In the genomic region with DNA sequence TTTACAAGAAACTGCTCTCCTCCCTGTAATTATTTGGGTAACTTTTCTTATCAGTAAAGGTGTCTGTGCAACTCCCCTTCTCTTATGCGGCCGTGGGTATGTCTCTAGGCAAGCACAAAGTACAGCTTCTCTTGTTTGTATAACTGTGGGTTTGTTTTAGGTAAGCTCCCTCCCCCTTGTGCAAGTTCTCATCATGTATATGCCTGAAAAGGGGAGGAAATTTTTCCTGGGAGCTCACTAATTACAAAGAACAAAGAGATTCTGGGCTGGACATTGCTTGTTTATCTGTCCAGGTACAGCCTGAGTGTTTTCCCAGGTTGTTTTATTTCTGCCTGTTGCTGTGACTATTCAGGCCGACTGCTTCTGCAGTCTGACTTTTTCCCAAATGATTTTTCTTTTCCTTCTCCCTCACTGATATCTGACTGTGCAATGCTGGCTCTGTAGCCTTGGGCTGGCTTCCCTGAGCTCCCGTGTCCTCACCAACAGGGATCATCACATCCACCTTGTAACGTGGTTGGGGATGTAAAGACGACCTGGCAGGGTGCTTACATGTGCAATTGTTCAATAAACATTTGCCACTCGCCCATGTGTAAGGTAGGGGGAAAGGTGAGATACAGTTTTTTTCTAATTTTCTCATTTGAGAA, we compare ENCODE assay signal across 18 cellular contexts.
DNase-seq lines count a peak whose midpoint lies in the region; ATAC-seq and TF ChIP-seq lines count a peak whose summit lies in the region.
"Had no signal": no experiment of that assay in that cellular context is flagged by ENCODE, and none has a peak within 500 bp of the region (broad histone marks: within the 10 kb centered on the region; RNA-seq: fewer than 3 reads in every experiment).

No MANE protein-coding gene starts in this region.

- H3K4me3 Mint-ChIP-seq in neural crest cell = peak overlapping the region; percentile 97
- H3K4me3 Mint-ChIP-seq: CD4-positive, CD25-positive, alpha-beta regulatory T cell had no signal

- H3K27me3 ChIP-seq in RWPE2 (ENCODE audit: insufficient read depth, poor library complexity, severe bottlenecking) (no peaks in the 10 kb centered on the region), hepatocyte (peaks cover 9% of the 10 kb centered on the region), suprapubic skin (peaks cover 9% of the 10 kb centered on the region)

- no peaks in the 10 kb centered on the region for H3K36me3 ChIP-seq in RWPE2 (ENCODE audit: low read depth)
- no peaks in the 10 kb centered on the region for H3K36me3 ChIP-seq in hepatocyte (replicated peaks; ENCODE audit: insufficient read depth, low read depth)
- H3K36me3 ChIP-seq in suprapubic skin = no peaks in the 10 kb centered on the region

- H3K4me1 ChIP-seq in RWPE2 (ENCODE audit: insufficient read depth, poor library complexity, severe bottlenecking) = no peaks in the 10 kb centered on the region
- no peaks in the 10 kb centered on the region for H3K4me1 ChIP-seq in hepatocyte (ENCODE audit: insufficient read depth)
- H3K4me1 ChIP-seq in suprapubic skin = no peaks in the 10 kb centered on the region

- WGBS in hepatocyte (ENCODE audit: low lambda C conversion rate, missing lambda C conversion rate) = 40% methylated on average over 7 of the region's 7 CpGs
- WGBS in suprapubic skin = 48% methylated on average over 7 of the region's 7 CpGs

- no peak overlapping the region for H3K27ac Mint-ChIP-seq in neural crest cell (ENCODE audit: unreplicated experiment)
- H3K27ac Mint-ChIP-seq: CD4-positive, CD25-positive, alpha-beta regulatory T cell; IgD-negative memory B cell had no signal

- H3K4me1 Mint-ChIP-seq in neural crest cell = peaks cover 12% of the 10 kb centered on the region
- H3K4me1 Mint-ChIP-seq: CD4-positive, CD25-positive, alpha-beta regulatory T cell had no signal

- no peaks in the 10 kb centered on the region for H3K36me3 Mint-ChIP-seq in neural crest cell (ENCODE audit: low read depth)
- H3K36me3 Mint-ChIP-seq: CD4-positive, CD25-positive, alpha-beta regulatory T cell had no signal

- H2AFZ ChIP-seq in hepatocyte = no peak overlapping the region

- H3K27me3 Mint-ChIP-seq in neural crest cell (ENCODE audit: low read depth) = peaks cover 17% of the 10 kb centered on the region
- H3K27me3 Mint-ChIP-seq: CD4-positive, CD25-positive, alpha-beta regulatory T cell had no signal

- H3K27ac ChIP-seq in RWPE2 (ENCODE audit: poor library complexity, severe bottlenecking) (peak overlapping the region; percentile 84), hepatocyte (peak overlapping the region; percentile 13), suprapubic skin (no peak overlapping the region)

- TF ChIP-seq CTCF in RWPE2 (IDR thresholded peaks at IDR 0.05; ENCODE audit: poor library complexity, severe bottlenecking) (no peak), hepatocyte (IDR thresholded peaks at IDR 0.05; ENCODE audit: poor library complexity) (no peak), neural crest cell (conservative IDR thresholded peaks at IDR 0.05) (no peak), suprapubic skin (IDR thresholded peaks at IDR 0.05) (no peak)

- TF ChIP-seq EP300 in suprapubic skin (IDR thresholded peaks at IDR 0.05) = no peak

- ATAC-seq in RWPE2 (ENCODE audit: low read depth) (no peak), GM19455 (IDR thresholded peaks at IDR 0.05; ENCODE audit: unreplicated experiment) (no peak)

- CTCF ChIA-PET in HEK293T (lab: Yijun Ruan, JAX) = no interaction called here

- H3K4me3 ChIP-seq in RWPE2 (ENCODE audit: severe bottlenecking) (no peak overlapping the region), hepatocyte (no peak overlapping the region), suprapubic skin (no peak overlapping the region)

- H3K9me2 ChIP-seq in hepatocyte (replicated peaks; ENCODE audit: insufficient read depth) = no peaks in the 10 kb centered on the region

- no peak for TF ChIP-seq POLR2A in suprapubic skin (IDR thresholded peaks at IDR 0.05)

- DNase-seq in RWPE2 (ENCODE audit: low spot score) (no peak), hepatocyte (ENCODE audit: low spot score) (peak; percentile 10), neural crest cell (ENCODE audit: low read depth, low spot score) (no peak), HEK293T (ENCODE audit: extremely low spot score) (no peak), middle frontal gyrus (ENCODE audit: extremely low spot score, low spot score) (no peak), suprapubic skin (ENCODE audit: low spot score in 2 of 2) (no peak)
- DNase-seq: CD4-positive, CD25-positive, alpha-beta regulatory T cell; DMS79; HCEC 1CT; NCI-H1105 treated with DMSO at 0.1 percent for 48 hours; NCI-H187; NCI-H446 treated with DMSO at 0.1 percent for 48 hours; NCI-H526 treated with DMSO at 0.1 percent for 48 hours; OCI-M1; Right ventricle myocardium superior; SW 1271 had no signal

- no peaks in the 10 kb centered on the region for H3K79me2 ChIP-seq in hepatocyte

- H4K20me1 ChIP-seq in hepatocyte (ENCODE audit: insufficient read depth, poor library complexity, severe bottlenecking) = no peaks in the 10 kb centered on the region

- no peaks in the 10 kb centered on the region for H3K9me3 ChIP-seq in RWPE2 (ENCODE audit: severe bottlenecking)
- H3K9me3 ChIP-seq in hepatocyte (ENCODE audit: low read depth) = no peaks in the 10 kb centered on the region
- H3K9me3 ChIP-seq in suprapubic skin = no peaks in the 10 kb centered on the region

- peak overlapping the region; percentile 79 for H3K4me2 ChIP-seq in hepatocyte

- no peaks in the 10 kb centered on the region for H3K9me3 Mint-ChIP-seq in neural crest cell

- POLR2A ChIA-PET in HEK293T (lab: Yijun Ruan, JAX) = no interaction called here

TF ChIP-seq in HEK293T, 16 proteins besides CTCF, POLR2A, EP300 and RAD21:
- TF ChIP-seq ARNT (IDR thresholded peaks at IDR 0.05) (no peak), FOXM1 (IDR thresholded peaks at IDR 0.05; ENCODE audit: borderline replicate concordance) (no peak), CTBP1 (IDR thresholded peaks at IDR 0.05; ENCODE audit: borderline replicate concordance) (no peak), SUZ12 (IDR thresholded peaks at IDR 0.05) (no peak), TARDBP (IDR thresholded peaks at IDR 0.05) (no peak), LEF1 (IDR thresholded peaks at IDR 0.05; ENCODE audit: borderline replicate concordance) (no peak), HDGF (IDR thresholded peaks at IDR 0.05; ENCODE audit: borderline replicate concordance) (no peak), ZNF384 (IDR thresholded peaks at IDR 0.05) (no peak), NFRKB (IDR thresholded peaks at IDR 0.05) (no peak), BHLHE40 (IDR thresholded peaks at IDR 0.05; ENCODE audit: borderline replicate concordance) (no peak), L3MBTL2 (conservative IDR thresholded peaks at IDR 0.05) (no peak), ELF4 (IDR thresholded peaks at IDR 0.05) (no peak), FOXA1 (IDR thresholded peaks at IDR 0.05) (no peak), FOXK2 (IDR thresholded peaks at IDR 0.05) (no peak), SP1 (IDR thresholded peaks at IDR 0.05) (no peak)
- TF ChIP-seq, protein P1, sequence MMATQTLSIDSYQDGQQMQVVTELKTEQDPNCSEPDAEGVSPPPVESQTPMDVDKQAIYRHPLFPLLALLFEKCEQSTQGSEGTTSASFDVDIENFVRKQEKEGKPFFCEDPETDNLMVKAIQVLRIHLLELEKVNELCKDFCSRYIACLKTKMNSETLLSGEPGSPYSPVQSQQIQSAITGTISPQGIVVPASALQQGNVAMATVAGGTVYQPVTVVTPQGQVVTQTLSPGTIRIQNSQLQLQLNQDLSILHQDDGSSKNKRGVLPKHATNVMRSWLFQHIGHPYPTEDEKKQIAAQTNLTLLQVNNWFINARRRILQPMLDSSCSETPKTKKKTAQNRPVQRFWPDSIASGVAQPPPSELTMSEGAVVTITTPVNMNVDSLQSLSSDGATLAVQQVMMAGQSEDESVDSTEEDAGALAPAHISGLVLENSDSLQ (IDR thresholded peaks at IDR 0.05) = no peak
